In genomic region chr20:46640536-46641311, GRCh38 we compare ENCODE assay signal across 1 cellular context.
TF ChIP-seq lines count a peak whose summit lies in the region.

No MANE protein-coding gene starts in this region.

TF ChIP-seq in HepG2, 621 proteins besides CTCF, POLR2A, EP300 and RAD21 (continued from another document and continues in another):
- TF ChIP-seq ZNF44 (CRISPR knock-in tag; IDR thresholded peaks at IDR 0.05) = 0 out of 2 replicates have a peak, but pooled peaks have one; percentile 63
- TF ChIP-seq ZBTB43 (CRISPR knock-in tag; conservative IDR thresholded peaks at IDR 0.05) = peak; percentile 82
- TF ChIP-seq ZBTB10 (CRISPR knock-in tag; IDR thresholded peaks at IDR 0.05; ENCODE audit: borderline replicate concordance) = no peak
- TF ChIP-seq ZNF296 (CRISPR knock-in tag; conservative IDR thresholded peaks at IDR 0.05) = peak; percentile 35; the same call in 1 of the 2 replicates
- TF ChIP-seq ZNF589 (CRISPR knock-in tag; conservative IDR thresholded peaks at IDR 0.05) = no peak
- no peak for TF ChIP-seq MAF1 (CRISPR knock-in tag; IDR thresholded peaks at IDR 0.05; ENCODE audit: borderline replicate concordance)
- peak; percentile 92; the same call in 1 of the 2 replicates for TF ChIP-seq THRA (CRISPR knock-in tag; IDR thresholded peaks at IDR 0.05; ENCODE audit: borderline replicate concordance)
- TF ChIP-seq ELF3 (CRISPR knock-in tag; IDR thresholded peaks at IDR 0.05) = peak; percentile 97
- no peak for TF ChIP-seq JARID2 (CRISPR knock-in tag; IDR thresholded peaks at IDR 0.05; ENCODE audit: insufficient replicate concordance)
- TF ChIP-seq ZNF574 (CRISPR knock-in tag; IDR thresholded peaks at IDR 0.05) = peak; percentile 40; the same call in 1 of the 2 replicates
- TF ChIP-seq ZNF10 (CRISPR knock-in tag; IDR thresholded peaks at IDR 0.05; ENCODE audit: borderline replicate concordance, low read depth) = no peak
- TF ChIP-seq STAT6 (CRISPR knock-in tag; IDR thresholded peaks at IDR 0.05; ENCODE audit: borderline replicate concordance) = 0 out of 2 replicates have a peak, but pooled peaks have one; percentile 80
- TF ChIP-seq ZBTB49 (CRISPR knock-in tag; IDR thresholded peaks at IDR 0.05; ENCODE audit: borderline replicate concordance) = peak; percentile 53; the same call in 1 of the 2 replicates
- TF ChIP-seq ZNF276 (CRISPR knock-in tag; IDR thresholded peaks at IDR 0.05; ENCODE audit: low read depth) = peak; percentile 63; the same call in 1 of the 2 replicates
- TF ChIP-seq ZNF460 (CRISPR knock-in tag; IDR thresholded peaks at IDR 0.05; ENCODE audit: borderline replicate concordance) = peak; percentile 44; the same call in 1 of the 2 replicates
- peak; percentile 10; the same call in 1 of the 2 replicates for TF ChIP-seq ZHX2 (IDR thresholded peaks at IDR 0.05; ENCODE audit: low read depth)
- no peak for TF ChIP-seq ZHX2 (CRISPR knock-in tag; IDR thresholded peaks at IDR 0.05; ENCODE audit: borderline replicate concordance)
- peak; percentile 94 for TF ChIP-seq FOXA3 (CRISPR knock-in tag; IDR thresholded peaks at IDR 0.05)
- no peak for TF ChIP-seq ZNF710 (CRISPR knock-in tag; IDR thresholded peaks at IDR 0.05; ENCODE audit: borderline replicate concordance)
- peak; percentile 98 for TF ChIP-seq ZNF629 (CRISPR knock-in tag; conservative IDR thresholded peaks at IDR 0.05)
- TF ChIP-seq ZSCAN22 (CRISPR knock-in tag; IDR thresholded peaks at IDR 0.05) = no peak
- no peak for TF ChIP-seq PHB2 (IDR thresholded peaks at IDR 0.05; ENCODE audit: partially characterized antibody)
- no peak for TF ChIP-seq MAFG (CRISPR knock-in tag; IDR thresholded peaks at IDR 0.05)
- TF ChIP-seq ZNF580 (CRISPR knock-in tag; IDR thresholded peaks at IDR 0.05; ENCODE audit: borderline replicate concordance, low read depth) = peak; percentile 98; the same call in 1 of the 2 replicates
- TF ChIP-seq CAMTA2 (CRISPR knock-in tag; IDR thresholded peaks at IDR 0.05; ENCODE audit: borderline replicate concordance) = no peak
